In genomic region chr19:43285626-43286025, GRCh38 we compare ENCODE assay signal across 1 cellular context. TPM values are rescaled to one million over a fixed set of nuclear protein-coding genes. Genes with fewer than 3 reads are reported as not detected.
"Had no signal": no experiment of that assay in that cellular context is flagged by ENCODE, and none has a peak within 500 bp of the region (broad histone marks: within the 10 kb centered on the region; RNA-seq: fewer than 3 reads in every experiment).

No MANE protein-coding gene starts in this region.

RNA-seq across cellular contexts. Expression of gene PSG9, which starts 16.3 kb away (rescaled TPM):
- total RNA-seq: GM12878 had no signal
- polyA plus RNA-seq: GM12878 had no signal
